25 cellular contexts compared by ENCODE assay signal in genomic region chr9:8534828-8535227, GRCh38.
"Had no signal": no experiment of that assay in that cellular context is flagged by ENCODE, and none has a peak within 500 bp of the region (broad histone marks: within the 10 kb centered on the region; RNA-seq: fewer than 3 reads in every experiment).

No MANE protein-coding gene starts in this region.

- H3K27me3 Mint-ChIP-seq: activated CD4-positive, alpha-beta T cell treated with anti-CD3 and anti-CD28 coated beads, Interleukin-2, amount 10 ng/mL, durations not matched to agents 24 days and 14 days; activated CD8-positive, alpha-beta memory T cell treated with anti-CD3 and anti-CD28 coated beads, Interleukin-2, amount 10 ng/mL, durations not matched to agents 7 days and 5 days; activated naive CD8-positive, alpha-beta T cell treated with anti-CD3 and anti-CD28 coated beads, Interleukin-2, amount 50 U/mL, for 24 hours; activated T-cell treated with anti-CD3 and anti-CD28 coated beads, Interleukin-2, amount 50 U/mL, for 24 hours; brain had no signal

- H3K27ac Mint-ChIP-seq: activated CD4-positive, alpha-beta T cell treated with anti-CD3 and anti-CD28 coated beads, Interleukin-2, amount 10 ng/mL, durations not matched to agents 24 days and 14 days; activated CD8-positive, alpha-beta memory T cell treated with anti-CD3 and anti-CD28 coated beads, Interleukin-2, amount 10 ng/mL, durations not matched to agents 7 days and 5 days; activated naive CD4-positive, alpha-beta T cell treated with anti-CD3 and anti-CD28 coated beads, Interleukin-2, amount 50 U/mL, for 72 hours; activated naive CD8-positive, alpha-beta T cell treated with anti-CD3 and anti-CD28 coated beads, Interleukin-2, amount 50 U/mL, for 24 hours; activated T-cell treated with anti-CD3 and anti-CD28 coated beads, Interleukin-2, amount 50 U/mL, for 24 hours; brain; T-helper 1 cell treated with Interleukin-12 subunit alpha and Interleukin-12 subunit beta and Interleukin-4 antibody, amounts not matched to agents 30 μg/mL and 1 μg/mL, for 36 hours had no signal

- H3K9me3 Mint-ChIP-seq: activated CD4-positive, alpha-beta T cell treated with anti-CD3 and anti-CD28 coated beads, Interleukin-2, amount 10 ng/mL, durations not matched to agents 24 days and 14 days; activated naive CD4-positive, alpha-beta T cell treated with anti-CD3 and anti-CD28 coated beads, Interleukin-2, amount 50 U/mL, for 72 hours; activated naive CD8-positive, alpha-beta T cell treated with anti-CD3 and anti-CD28 coated beads, Interleukin-2, amount 50 U/mL, for 24 hours; activated T-cell treated with anti-CD3 and anti-CD28 coated beads, Interleukin-2, amount 50 U/mL, for 24 hours; T-helper 1 cell treated with Interleukin-12 subunit alpha and Interleukin-12 subunit beta and Interleukin-4 antibody, amounts not matched to agents 30 μg/mL and 1 μg/mL, for 36 hours had no signal

- H3K4me3 Mint-ChIP-seq: activated CD4-positive, alpha-beta T cell treated with anti-CD3 and anti-CD28 coated beads, Interleukin-2, amount 10 ng/mL, durations not matched to agents 24 days and 14 days; activated CD8-positive, alpha-beta memory T cell treated with anti-CD3 and anti-CD28 coated beads, Interleukin-2, amount 10 ng/mL, durations not matched to agents 7 days and 5 days; activated naive CD8-positive, alpha-beta T cell treated with anti-CD3 and anti-CD28 coated beads, Interleukin-2, amount 50 U/mL, for 24 hours; activated T-cell treated with anti-CD3 and anti-CD28 coated beads, Interleukin-2, amount 50 U/mL, for 24 hours; brain; T-helper 1 cell treated with Interleukin-12 subunit alpha and Interleukin-12 subunit beta and Interleukin-4 antibody, amounts not matched to agents 30 μg/mL and 1 μg/mL, for 36 hours had no signal

- H3K27ac ChIP-seq: Peyer's patch, RWPE1, SJCRH30 had no signal

- H3K4me1 Mint-ChIP-seq: activated CD4-positive, alpha-beta T cell treated with anti-CD3 and anti-CD28 coated beads, Interleukin-2, amount 10 ng/mL, durations not matched to agents 24 days and 14 days; activated CD8-positive, alpha-beta memory T cell treated with anti-CD3 and anti-CD28 coated beads, Interleukin-2, amount 10 ng/mL, durations not matched to agents 7 days and 5 days; activated naive CD8-positive, alpha-beta T cell treated with anti-CD3 and anti-CD28 coated beads, Interleukin-2, amount 50 U/mL, for 24 hours had no signal

- H3K36me3 Mint-ChIP-seq: activated CD8-positive, alpha-beta memory T cell treated with anti-CD3 and anti-CD28 coated beads, Interleukin-2, amount 10 ng/mL, durations not matched to agents 7 days and 5 days; activated naive CD4-positive, alpha-beta T cell treated with anti-CD3 and anti-CD28 coated beads, Interleukin-2, amount 50 U/mL, for 72 hours had no signal

- DNase-seq: activated CD4-positive, alpha-beta T cell treated with anti-CD3 and anti-CD28 coated beads for 1 hour; activated CD4-positive, alpha-beta T cell treated with anti-CD3 and anti-CD28 coated beads, Interleukin-2, amount 10 ng/mL, durations not matched to agents 24 days and 14 days; activated CD4-positive, alpha-beta T cell treated with anti-CD3 and anti-CD28 coated beads, Interleukin-2, amount 50 U/mL, for 48 hours; activated CD8-positive, alpha-beta memory T cell treated with anti-CD3 and anti-CD28 coated beads, Interleukin-2, amount 10 ng/mL, durations not matched to agents 7 days and 5 days; activated effector memory CD4-positive, alpha-beta T cell treated with anti-CD3 and anti-CD28 coated beads, Interleukin-2, amount 50 U/mL, for 16 hours; activated naive CD4-positive, alpha-beta T cell treated with Interleukin-2 at 50 U/mL for 16 hours; activated naive CD8-positive, alpha-beta T cell treated with anti-CD3 and anti-CD28 coated beads, Interleukin-2, amount 50 U/mL, for 24 hours; activated T-cell treated with anti-CD3 and anti-CD28 coated beads, Interleukin-2, amount 50 U/mL, for 24 hours; amniotic stem cell; MG63; MV-4-11; NCI-H1092 treated with DMSO at 0.1 percent for 48 hours; NCI-H1417 treated with DMSO at 0.1 percent for 48 hours; NCI-H187; NCI-H2227 treated with DMSO at 0.1 percent for 48 hours; NCI-H446 treated with DMSO at 0.1 percent for 48 hours; NCI-H524 treated with DMSO at 0.1 percent for 48 hours; NK-92 treated with Interleukin-12 subunit alpha and Interleukin-12 subunit beta, amount 100 ng/mL, for 24 hours; Peyer's patch; Right ventricle myocardium superior; SJCRH30 had no signal
